ENCODE assay signal across 13 cellular contexts in the genomic region with DNA sequence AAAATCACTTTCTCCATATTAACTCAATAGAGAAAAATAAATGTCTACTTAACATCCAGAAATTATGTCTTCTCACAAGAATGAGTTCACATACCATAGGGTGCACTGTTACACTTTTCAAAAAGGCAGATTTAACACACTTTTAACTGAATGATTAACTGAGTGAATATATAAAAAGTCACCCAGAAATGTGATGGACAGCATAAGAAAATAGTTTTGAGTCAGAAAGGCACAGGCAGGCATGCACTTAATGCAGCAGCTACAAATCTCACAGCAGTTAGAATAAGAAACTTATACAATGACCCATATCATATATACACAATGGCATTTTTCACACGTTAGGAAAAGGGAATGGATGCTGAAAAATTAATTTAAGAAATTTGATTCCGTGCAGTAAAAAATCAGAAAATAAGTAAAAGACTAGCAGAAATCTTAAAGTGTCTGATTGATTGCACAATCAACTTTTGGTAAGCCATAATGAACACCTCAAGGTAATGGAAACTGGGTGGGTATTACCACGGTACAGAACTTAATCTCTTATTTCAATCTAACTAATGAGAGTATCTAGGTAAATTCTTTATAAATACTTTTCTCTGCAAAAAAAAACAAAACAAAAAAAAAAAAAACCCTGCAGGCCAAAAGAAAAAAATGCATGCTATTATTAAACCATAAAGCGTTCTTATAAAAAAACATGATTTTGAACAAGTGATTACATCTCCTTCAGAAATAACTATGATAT. TPM values are rescaled to one million over a fixed set of nuclear protein-coding genes. Genes with fewer than 3 reads are reported as not detected.
DNase-seq lines count a peak whose midpoint lies in the region; ATAC-seq and TF ChIP-seq lines count a peak whose summit lies in the region.
"Had no signal": no experiment of that assay in that cellular context is flagged by ENCODE, and none has a peak within 500 bp of the region (broad histone marks: within the 10 kb centered on the region; RNA-seq: fewer than 3 reads in every experiment).

No MANE protein-coding gene starts in this region.

- 36 to 43% (median 43%) methylated on average over 4 of the region's 4 CpGs for WGBS in psoas muscle, 3 donors

- H3K4me3 ChIP-seq in OCI-LY3 (ENCODE audit: low read length) (peak overlapping the region; percentile 94; the same call in 1 of the 2 replicates), epithelial cell of esophagus (ENCODE audit: low read length) (peak overlapping the region; percentile 85), psoas muscle (peak overlapping the region; percentile 86)

- no peaks in the 10 kb centered on the region for H3K36me3 ChIP-seq in OCI-LY3 (replicated peaks; ENCODE audit: low read depth, low read length)
- no peaks in the 10 kb centered on the region for H3K36me3 ChIP-seq in psoas muscle (ENCODE audit: insufficient read depth in 1 of 2, low read depth in 1 of 2)
- H3K36me3 ChIP-seq: thyroid gland had no signal

- H3K36me3 Mint-ChIP-seq in activated CD8-positive, alpha-beta memory T cell treated with anti-CD3 and anti-CD28 coated beads, Interleukin-2, amount 10 ng/mL, durations not matched to agents 7 days and 5 days, result peaks cover 13% of the 10 kb centered on the region

- H3K79me2 ChIP-seq in OCI-LY3 (ENCODE audit: low read length), result peaks cover 81% of the 10 kb centered on the region

- H3K27me3 ChIP-seq in OCI-LY3 (ENCODE audit: low read depth, low read length) (no peaks in the 10 kb centered on the region), psoas muscle (ENCODE audit: insufficient read depth in 3 of 3, low read length in 2 of 3) (no peaks in the 10 kb centered on the region)
- H3K27me3 ChIP-seq: thyroid gland had no signal

- intact Hi-C loops in psoas muscle (cut with DNase I), result no loop called here

- H3K9ac ChIP-seq in OCI-LY3 (ENCODE audit: low read length), result 0 out of 2 replicates have a peak overlapping the region, but pooled peaks have one; percentile 79

- H4K20me1 ChIP-seq in OCI-LY3 (ENCODE audit: insufficient read depth, low read length), result peaks cover 64% of the 10 kb centered on the region

- H3K4me1 ChIP-seq in OCI-LY3 (ENCODE audit: low read length), result peaks cover 28% of the 10 kb centered on the region
- peaks cover 47% of the 10 kb centered on the region for H3K4me1 ChIP-seq in psoas muscle

- H3K9me3 Mint-ChIP-seq in activated CD8-positive, alpha-beta memory T cell treated with anti-CD3 and anti-CD28 coated beads, Interleukin-2, amount 10 ng/mL, durations not matched to agents 7 days and 5 days (ENCODE audit: low read depth), result no peaks in the 10 kb centered on the region

- peak overlapping the region; percentile 93 for H3K4me2 ChIP-seq in OCI-LY3 (ENCODE audit: low read length)

- DNase-seq in NCI-H82 (lab: John Stamatoyannopoulos, UW) (peak; percentile 55), NCI-H82 treated with DMSO at 0.1 percent for 48 hours (lab: John Stamatoyannopoulos, UW; ENCODE audit: unreplicated experiment) (no peak), epithelial cell of esophagus (ENCODE audit: low read depth) (peak; percentile 24), psoas muscle (no peak), SW480 (ENCODE audit: low spot score) (no peak), inferior parietal cortex (ENCODE audit: extremely low spot score) (no peak)
- no peak for DNase-seq in activated CD8-positive, alpha-beta memory T cell treated with anti-CD3 and anti-CD28 coated beads, Interleukin-2, amount 10 ng/mL, durations not matched to agents 7 days and 5 days
- DNase-seq: 8988T, HCEC 1CT, NCI-H1694 treated with DMSO at 0.1 percent for 48 hours, thyroid gland had no signal

- no peak for TF ChIP-seq CTCF in OCI-LY3 (IDR thresholded peaks at IDR 0.05; ENCODE audit: low read depth, low read length)
- no peak for TF ChIP-seq CTCF in epithelial cell of esophagus (IDR thresholded peaks at IDR 0.05; ENCODE audit: insufficient read depth, low read depth, low read length, missing control alignments)
- no peak for TF ChIP-seq CTCF in psoas muscle (IDR thresholded peaks at IDR 0.05)

- H3K9me3 ChIP-seq in OCI-LY3 (ENCODE audit: insufficient read depth, low read length) (no peaks in the 10 kb centered on the region), psoas muscle (no peaks in the 10 kb centered on the region)
- H3K9me3 ChIP-seq: thyroid gland had no signal

- H3K27ac Mint-ChIP-seq in activated CD8-positive, alpha-beta memory T cell treated with anti-CD3 and anti-CD28 coated beads, Interleukin-2, amount 10 ng/mL, durations not matched to agents 7 days and 5 days, result no peak overlapping the region

- H3K27me3 Mint-ChIP-seq in activated CD8-positive, alpha-beta memory T cell treated with anti-CD3 and anti-CD28 coated beads, Interleukin-2, amount 10 ng/mL, durations not matched to agents 7 days and 5 days, result no peaks in the 10 kb centered on the region

- no peak for ATAC-seq in psoas muscle
- no peak for ATAC-seq in activated CD8-positive, alpha-beta memory T cell treated with anti-CD3 and anti-CD28 coated beads, Interleukin-2, amount 10 ng/mL, durations not matched to agents 7 days and 5 days

- H2AFZ ChIP-seq in OCI-LY3 (ENCODE audit: low read depth, low read length), result no peak overlapping the region

- CTCF ChIA-PET in activated CD8-positive, alpha-beta memory T cell treated with anti-CD3 and anti-CD28 coated beads, Interleukin-2, amount 10 ng/mL, durations not matched to agents 7 days and 5 days (lab: Charles Lee), result no interaction called here

- H3K4me1 Mint-ChIP-seq in activated CD8-positive, alpha-beta memory T cell treated with anti-CD3 and anti-CD28 coated beads, Interleukin-2, amount 10 ng/mL, durations not matched to agents 7 days and 5 days, result peaks cover 36% of the 10 kb centered on the region

- H3K27ac ChIP-seq in OCI-LY3 (ENCODE audit: low read length) (no peak overlapping the region), psoas muscle (no peak overlapping the region)
- H3K27ac ChIP-seq: RWPE1, thyroid gland had no signal

- no peak overlapping the region for H3K4me3 Mint-ChIP-seq in activated CD8-positive, alpha-beta memory T cell treated with anti-CD3 and anti-CD28 coated beads, Interleukin-2, amount 10 ng/mL, durations not matched to agents 7 days and 5 days

RNA-seq across cellular contexts. Expression of a gene that starts 3.5 kb away (rescaled TPM):
- total RNA-seq in psoas muscle, result 10 to 100 TPM; 72.5 to 90.5 (median 75.2) TPM
- polyA plus RNA-seq in psoas muscle, result 10 to 100 TPM in 2 of 3 donors, 1 to 10 TPM in 1; 8.9 to 34.3 (median 15.3) TPM
- total RNA-seq in activated CD8-positive, alpha-beta memory T cell treated with anti-CD3 and anti-CD28 coated beads, Interleukin-2, amount 10 ng/mL, durations not matched to agents 7 days and 5 days, result 10 to 100 TPM; 65.1 to 74.4 TPM

Comparison
In these comparisons a context has a peak if more than half of its experiments do, and no peak if none do; other contexts are left out.
1. DNase-seq: peak in NCI-H82 (single experiment) and epithelial cell of esophagus (single experiment); none in NCI-H82 treated with DMSO at 0.1 percent for 48 hours (single experiment), psoas muscle (0 of 2), SW480 (single experiment), inferior parietal cortex (single experiment) and activated CD8-positive, alpha-beta memory T cell treated with anti-CD3 and anti-CD28 coated beads, Interleukin-2, amount 10 ng/mL, durations not matched to agents 7 days and 5 days (single experiment).
2. Peak in every context shown above with its lines, with median percentiles within 50 percentile points of each other: H3K4me3 ChIP-seq.